In the genomic region with DNA sequence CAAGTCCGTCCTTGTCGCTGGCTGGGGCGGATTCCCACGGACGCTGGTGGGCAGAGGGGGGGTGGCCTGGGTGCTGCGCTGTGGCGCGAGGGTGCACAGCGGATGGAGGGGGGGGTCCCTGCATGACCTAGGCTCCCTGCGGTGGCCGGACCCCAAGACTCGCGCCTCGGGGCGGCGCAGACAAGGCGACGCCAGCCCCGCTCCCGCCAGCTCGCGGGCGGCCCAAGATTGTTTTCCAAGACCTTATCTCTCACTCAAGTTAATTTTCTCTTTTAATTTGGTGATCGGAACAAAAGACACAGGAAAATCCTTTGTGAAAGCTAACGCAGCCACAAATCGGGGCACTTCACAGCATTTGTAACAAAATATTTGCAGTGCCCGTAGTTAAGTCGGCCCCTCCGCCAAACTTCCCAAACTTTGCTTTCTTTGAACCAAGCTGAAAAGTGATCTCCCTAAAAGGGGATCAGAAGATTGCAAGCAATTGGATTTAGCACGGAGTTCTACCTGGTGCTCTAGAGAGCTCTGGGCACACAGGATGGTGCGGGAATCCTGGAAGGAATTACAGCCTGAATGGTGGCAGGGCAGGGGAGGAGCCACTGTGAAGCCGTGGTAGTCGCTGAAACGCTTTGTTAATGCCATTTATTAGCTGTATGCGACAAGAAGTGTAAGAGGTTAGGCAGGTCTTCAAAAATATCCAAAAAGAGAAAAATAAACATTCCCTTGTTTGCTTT, we compare ENCODE assay signal across 1 cellular context.
TF ChIP-seq lines count a peak whose summit lies in the region.

No MANE protein-coding gene starts in this region.

TF ChIP-seq in GM23338, 12 proteins besides CTCF, POLR2A, EP300 and RAD21 (continued from another document):
- TF ChIP-seq, protein P1, sequence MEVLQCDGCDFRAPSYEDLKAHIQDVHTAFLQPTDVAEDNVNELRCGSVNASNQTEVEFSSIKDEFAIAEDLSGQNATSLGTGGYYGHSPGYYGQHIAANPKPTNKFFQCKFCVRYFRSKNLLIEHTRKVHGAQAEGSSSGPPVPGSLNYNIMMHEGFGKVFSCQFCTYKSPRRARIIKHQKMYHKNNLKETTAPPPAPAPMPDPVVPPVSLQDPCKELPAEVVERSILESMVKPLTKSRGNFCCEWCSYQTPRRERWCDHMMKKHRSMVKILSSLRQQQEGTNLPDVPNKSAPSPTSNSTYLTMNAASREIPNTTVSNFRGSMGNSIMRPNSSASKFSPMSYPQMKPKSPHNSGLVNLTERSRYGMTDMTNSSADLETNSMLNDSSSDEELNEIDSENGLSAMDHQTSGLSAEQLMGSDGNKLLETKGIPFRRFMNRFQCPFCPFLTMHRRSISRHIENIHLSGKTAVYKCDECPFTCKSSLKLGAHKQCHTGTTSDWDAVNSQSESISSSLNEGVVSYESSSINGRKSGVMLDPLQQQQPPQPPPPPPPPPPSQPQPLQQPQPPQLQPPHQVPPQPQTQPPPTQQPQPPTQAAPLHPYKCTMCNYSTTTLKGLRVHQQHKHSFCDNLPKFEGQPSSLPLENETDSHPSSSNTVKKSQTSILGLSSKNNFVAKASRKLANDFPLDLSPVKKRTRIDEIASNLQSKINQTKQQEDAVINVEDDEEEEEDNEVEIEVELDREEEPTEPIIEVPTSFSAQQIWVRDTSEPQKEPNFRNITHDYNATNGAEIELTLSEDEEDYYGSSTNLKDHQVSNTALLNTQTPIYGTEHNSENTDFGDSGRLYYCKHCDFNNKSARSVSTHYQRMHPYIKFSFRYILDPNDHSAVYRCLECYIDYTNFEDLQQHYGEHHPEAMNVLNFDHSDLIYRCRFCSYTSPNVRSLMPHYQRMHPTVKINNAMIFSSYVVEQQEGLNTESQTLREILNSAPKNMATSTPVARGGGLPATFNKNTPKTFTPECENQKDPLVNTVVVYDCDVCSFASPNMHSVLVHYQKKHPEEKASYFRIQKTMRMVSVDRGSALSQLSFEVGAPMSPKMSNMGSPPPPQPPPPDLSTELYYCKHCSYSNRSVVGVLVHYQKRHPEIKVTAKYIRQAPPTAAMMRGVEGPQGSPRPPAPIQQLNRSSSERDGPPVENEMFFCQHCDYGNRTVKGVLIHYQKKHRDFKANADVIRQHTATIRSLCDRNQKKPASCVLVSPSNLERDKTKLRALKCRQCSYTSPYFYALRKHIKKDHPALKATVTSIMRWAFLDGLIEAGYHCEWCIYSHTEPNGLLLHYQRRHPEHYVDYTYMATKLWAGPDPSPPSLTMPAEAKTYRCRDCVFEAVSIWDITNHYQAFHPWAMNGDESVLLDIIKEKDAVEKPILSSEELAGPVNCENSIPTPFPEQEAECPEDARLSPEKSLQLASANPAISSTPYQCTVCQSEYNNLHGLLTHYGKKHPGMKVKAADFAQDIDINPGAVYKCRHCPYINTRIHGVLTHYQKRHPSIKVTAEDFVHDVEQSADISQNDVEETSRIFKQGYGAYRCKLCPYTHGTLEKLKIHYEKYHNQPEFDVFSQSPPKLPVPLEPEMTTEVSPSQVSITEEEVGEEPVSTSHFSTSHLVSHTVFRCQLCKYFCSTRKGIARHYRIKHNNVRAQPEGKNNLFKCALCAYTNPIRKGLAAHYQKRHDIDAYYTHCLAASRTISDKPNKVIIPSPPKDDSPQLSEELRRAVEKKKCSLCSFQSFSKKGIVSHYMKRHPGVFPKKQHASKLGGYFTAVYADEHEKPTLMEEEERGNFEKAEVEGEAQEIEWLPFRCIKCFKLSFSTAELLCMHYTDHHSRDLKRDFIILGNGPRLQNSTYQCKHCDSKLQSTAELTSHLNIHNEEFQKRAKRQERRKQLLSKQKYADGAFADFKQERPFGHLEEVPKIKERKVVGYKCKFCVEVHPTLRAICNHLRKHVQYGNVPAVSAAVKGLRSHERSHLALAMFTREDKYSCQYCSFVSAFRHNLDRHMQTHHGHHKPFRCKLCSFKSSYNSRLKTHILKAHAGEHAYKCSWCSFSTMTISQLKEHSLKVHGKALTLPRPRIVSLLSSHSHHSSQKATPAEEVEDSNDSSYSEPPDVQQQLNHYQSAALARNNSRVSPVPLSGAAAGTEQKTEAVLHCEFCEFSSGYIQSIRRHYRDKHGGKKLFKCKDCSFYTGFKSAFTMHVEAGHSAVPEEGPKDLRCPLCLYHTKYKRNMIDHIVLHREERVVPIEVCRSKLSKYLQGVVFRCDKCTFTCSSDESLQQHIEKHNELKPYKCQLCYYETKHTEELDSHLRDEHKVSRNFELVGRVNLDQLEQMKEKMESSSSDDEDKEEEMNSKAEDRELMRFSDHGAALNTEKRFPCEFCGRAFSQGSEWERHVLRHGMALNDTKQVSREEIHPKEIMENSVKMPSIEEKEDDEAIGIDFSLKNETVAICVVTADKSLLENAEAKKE (CRISPR knock-in tag; IDR thresholded peaks at IDR 0.05), result no peak
- TF ChIP-seq, protein P2, sequence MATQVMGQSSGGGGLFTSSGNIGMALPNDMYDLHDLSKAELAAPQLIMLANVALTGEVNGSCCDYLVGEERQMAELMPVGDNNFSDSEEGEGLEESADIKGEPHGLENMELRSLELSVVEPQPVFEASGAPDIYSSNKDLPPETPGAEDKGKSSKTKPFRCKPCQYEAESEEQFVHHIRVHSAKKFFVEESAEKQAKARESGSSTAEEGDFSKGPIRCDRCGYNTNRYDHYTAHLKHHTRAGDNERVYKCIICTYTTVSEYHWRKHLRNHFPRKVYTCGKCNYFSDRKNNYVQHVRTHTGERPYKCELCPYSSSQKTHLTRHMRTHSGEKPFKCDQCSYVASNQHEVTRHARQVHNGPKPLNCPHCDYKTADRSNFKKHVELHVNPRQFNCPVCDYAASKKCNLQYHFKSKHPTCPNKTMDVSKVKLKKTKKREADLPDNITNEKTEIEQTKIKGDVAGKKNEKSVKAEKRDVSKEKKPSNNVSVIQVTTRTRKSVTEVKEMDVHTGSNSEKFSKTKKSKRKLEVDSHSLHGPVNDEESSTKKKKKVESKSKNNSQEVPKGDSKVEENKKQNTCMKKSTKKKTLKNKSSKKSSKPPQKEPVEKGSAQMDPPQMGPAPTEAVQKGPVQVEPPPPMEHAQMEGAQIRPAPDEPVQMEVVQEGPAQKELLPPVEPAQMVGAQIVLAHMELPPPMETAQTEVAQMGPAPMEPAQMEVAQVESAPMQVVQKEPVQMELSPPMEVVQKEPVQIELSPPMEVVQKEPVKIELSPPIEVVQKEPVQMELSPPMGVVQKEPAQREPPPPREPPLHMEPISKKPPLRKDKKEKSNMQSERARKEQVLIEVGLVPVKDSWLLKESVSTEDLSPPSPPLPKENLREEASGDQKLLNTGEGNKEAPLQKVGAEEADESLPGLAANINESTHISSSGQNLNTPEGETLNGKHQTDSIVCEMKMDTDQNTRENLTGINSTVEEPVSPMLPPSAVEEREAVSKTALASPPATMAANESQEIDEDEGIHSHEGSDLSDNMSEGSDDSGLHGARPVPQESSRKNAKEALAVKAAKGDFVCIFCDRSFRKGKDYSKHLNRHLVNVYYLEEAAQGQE (IDR thresholded peaks at IDR 0.05; ENCODE audit: unreplicated experiment), result no peak
- no peak for TF ChIP-seq NANOG (IDR thresholded peaks at IDR 0.05; ENCODE audit: borderline replicate concordance)
- no peak for TF ChIP-seq POLR2AphosphoS5 (IDR thresholded peaks at IDR 0.05; ENCODE audit: low read depth)
- no peak for TF ChIP-seq EZH2phosphoT487 (IDR thresholded peaks at IDR 0.05; ENCODE audit: unreplicated experiment)
